In genomic region chr4:244471-244870, GRCh38 we compare ENCODE assay signal across 8 cellular contexts.
A peak's percentile ranks its signal among the peaks of the same experiment; 100 is the strongest.
DNase-seq lines count a peak whose midpoint lies in the region; ATAC-seq and TF ChIP-seq lines count a peak whose summit lies in the region.

No MANE protein-coding gene starts in this region.

- TF ChIP-seq CTCF in epithelial cell of proximal tubule (conservative IDR thresholded peaks at IDR 0.05; ENCODE audit: low read depth, low read length) (peak; percentile 46), progenitor cell of endocrine pancreas (IDR thresholded peaks at IDR 0.05; ENCODE audit: unreplicated experiment) (peak; percentile 30)

- CTCF ChIA-PET in activated CD4-positive, alpha-beta memory T cell treated with anti-CD3 and anti-CD28 coated beads, Interleukin-2, amount 10 ng/mL, durations not matched to agents 7 days and 5 days (lab: Charles Lee) = interaction anchor here (0.9 to 1.2 kb wide), 4 partner anchors 9 to 743 kb away, joined by 3 to 5 read pairs (median 4); partner anchors contain the start of genes ATP5ME and MYL5

- H3K27me3 Mint-ChIP-seq in activated CD4-positive, alpha-beta memory T cell treated with anti-CD3 and anti-CD28 coated beads, Interleukin-2, amount 10 ng/mL, durations not matched to agents 7 days and 5 days = no peaks in the 10 kb centered on the region
- no peaks in the 10 kb centered on the region for H3K27me3 Mint-ChIP-seq in progenitor cell of endocrine pancreas

- no peak overlapping the region for H3K4me3 ChIP-seq in epithelial cell of proximal tubule (ENCODE audit: low read depth, low read length)

- H3K9me3 Mint-ChIP-seq in activated CD4-positive, alpha-beta memory T cell treated with anti-CD3 and anti-CD28 coated beads, Interleukin-2, amount 10 ng/mL, durations not matched to agents 7 days and 5 days = peaks cover 20% of the 10 kb centered on the region
- H3K9me3 Mint-ChIP-seq in progenitor cell of endocrine pancreas (ENCODE audit: low read depth) = peaks cover 65% of the 10 kb centered on the region

- H3K4me3 Mint-ChIP-seq in activated CD4-positive, alpha-beta memory T cell treated with anti-CD3 and anti-CD28 coated beads, Interleukin-2, amount 10 ng/mL, durations not matched to agents 7 days and 5 days = no peak overlapping the region
- H3K4me3 Mint-ChIP-seq in progenitor cell of endocrine pancreas (ENCODE audit: low read depth) = no peak overlapping the region

- POLR2A ChIA-PET in activated CD4-positive, alpha-beta memory T cell treated with anti-CD3 and anti-CD28 coated beads, Interleukin-2, amount 10 ng/mL, durations not matched to agents 7 days and 5 days (lab: Charles Lee) = interaction anchor here (1.1 kb wide), 1 partner anchor 430 kb away, joined by 4 read pairs; the partner anchor contains the start of genes ATP5ME and MYL5

- no peak overlapping the region for H3K27ac Mint-ChIP-seq in activated CD4-positive, alpha-beta memory T cell treated with anti-CD3 and anti-CD28 coated beads, Interleukin-2, amount 10 ng/mL, durations not matched to agents 7 days and 5 days
- H3K27ac Mint-ChIP-seq in progenitor cell of endocrine pancreas = no peak overlapping the region

- no peaks in the 10 kb centered on the region for H3K36me3 Mint-ChIP-seq in activated CD4-positive, alpha-beta memory T cell treated with anti-CD3 and anti-CD28 coated beads, Interleukin-2, amount 10 ng/mL, durations not matched to agents 7 days and 5 days (ENCODE audit: low read depth)
- H3K36me3 Mint-ChIP-seq in progenitor cell of endocrine pancreas (ENCODE audit: insufficient read depth) = peaks cover 41% of the 10 kb centered on the region

- peak; percentile 13 for DNase-seq in NCI-H2196 (lab: John Stamatoyannopoulos, UW; ENCODE audit: unreplicated experiment)
- no peak for DNase-seq in NCI-H2196 treated with DMSO at 0.1 percent for 48 hours (lab: John Stamatoyannopoulos, UW; ENCODE audit: unreplicated experiment)
- DNase-seq in NCI-H146 treated with DMSO at 0.1 percent for 48 hours (lab: John Stamatoyannopoulos, UW; ENCODE audit: unreplicated experiment) = peak; percentile 4
- DNase-seq in activated CD4-positive, alpha-beta memory T cell treated with anti-CD3 and anti-CD28 coated beads, Interleukin-2, amount 10 ng/mL, durations not matched to agents 7 days and 5 days = peak; percentile 50
- DNase-seq in epithelial cell of proximal tubule (ENCODE audit: low read depth) = no peak
- no peak for DNase-seq in progenitor cell of endocrine pancreas (ENCODE audit: low spot score, unreplicated experiment)

- peaks cover 9% of the 10 kb centered on the region for H3K4me1 Mint-ChIP-seq in activated CD4-positive, alpha-beta memory T cell treated with anti-CD3 and anti-CD28 coated beads, Interleukin-2, amount 10 ng/mL, durations not matched to agents 7 days and 5 days
- no peaks in the 10 kb centered on the region for H3K4me1 Mint-ChIP-seq in progenitor cell of endocrine pancreas (ENCODE audit: low read depth)

- ATAC-seq in HG03457 (IDR thresholded peaks at IDR 0.05; ENCODE audit: unreplicated experiment) (no peak), HG03378 (IDR thresholded peaks at IDR 0.05; ENCODE audit: unreplicated experiment) (no peak)

Comparison
In these comparisons a context has a peak if more than half of its experiments do, and no peak if none do; other contexts are left out.
1. DNase-seq: peak in NCI-H2196 (single experiment), NCI-H146 treated with DMSO at 0.1 percent for 48 hours (single experiment) and activated CD4-positive, alpha-beta memory T cell treated with anti-CD3 and anti-CD28 coated beads, Interleukin-2, amount 10 ng/mL, durations not matched to agents 7 days and 5 days (single experiment); none in NCI-H2196 treated with DMSO at 0.1 percent for 48 hours (single experiment), epithelial cell of proximal tubule (single experiment) and progenitor cell of endocrine pancreas (single experiment).